In the genomic region with DNA sequence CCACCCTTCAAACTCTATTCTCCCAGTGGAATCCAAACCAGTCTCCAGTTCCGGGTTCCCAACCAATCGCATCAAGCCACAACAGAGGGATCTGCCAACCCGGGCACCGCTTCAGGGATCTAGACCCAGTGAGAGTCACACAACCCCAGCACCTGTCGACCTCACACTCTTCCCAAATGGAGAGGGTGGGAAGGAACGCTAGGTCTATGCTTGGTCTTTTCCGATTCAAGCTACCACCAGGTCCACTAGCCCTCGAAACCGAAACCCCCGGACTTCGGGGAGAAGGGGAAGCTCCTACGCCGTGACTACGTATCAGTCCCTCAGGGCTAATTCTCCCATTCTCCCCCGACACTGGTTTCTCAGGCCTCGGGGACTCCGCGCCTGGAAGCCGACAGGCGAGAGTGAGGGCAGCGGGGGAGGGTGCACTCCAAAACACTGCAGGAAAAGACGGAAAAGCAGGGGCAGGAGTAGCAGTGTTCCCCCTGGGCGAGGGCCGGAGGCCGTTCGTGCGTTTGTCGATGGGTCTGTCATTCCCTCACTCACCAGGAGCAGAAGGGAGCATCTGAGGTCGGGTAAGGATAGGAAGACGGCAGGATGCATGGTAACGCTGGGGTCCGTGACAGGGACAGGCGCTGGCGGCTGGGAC, we compare ENCODE assay signal across 8 cellular contexts. TPM values are rescaled to one million over a fixed set of nuclear protein-coding genes. Genes with fewer than 3 reads are reported as not detected.
DNase-seq lines count a peak whose midpoint lies in the region; ATAC-seq, FAIRE-seq and TF ChIP-seq lines count a peak whose summit lies in the region.

No MANE protein-coding gene starts in this region.

- H3K56ac ChIP-seq in H1 (replicated peaks; ENCODE audit: insufficient read length, low read depth, low read length): peak overlapping the region; percentile 56

- H2BK5ac ChIP-seq in H1 (ENCODE audit: low read depth, low read length): peak overlapping the region; percentile 79; the same call in 1 of the 2 replicates

- H4K8ac ChIP-seq in H1 (ENCODE audit: extremely low read depth, insufficient read depth, low read length): peak overlapping the region; percentile 86; the same call in 1 of the 2 replicates

- no peak overlapping the region for H2AK5ac ChIP-seq in H1 (ENCODE audit: low read depth, low read length)

- H3K4me3 ChIP-seq in AG04449 (ENCODE audit: low read depth, low read length) (peak overlapping the region; percentile 99), H1 (ENCODE audit: extremely low read depth in 1 of 4, insufficient read depth in 2 of 4, low read depth in 3 of 4, low read length in 4 of 4) (peak overlapping the region; percentile 85 to 98 (median 97))

- TF ChIP-seq RAD21 in H1 (IDR thresholded peaks at IDR 0.05 in 1 of 2, conservative IDR thresholded peaks at IDR 0.05 in 1 of 2; ENCODE audit: low read depth in 2 of 2, low read length in 2 of 2): no peak

- POLR2A ChIA-PET in AG04449 (lab: Yijun Ruan, JAX) (no interaction called here), H1 (lab: Charles Lee; ENCODE audit: partially characterized antibody) (interaction anchor here (0.9 to 2.7 kb wide), 3 partner anchors 8 to 18 kb away, joined by 3 to 10 read pairs (median 5); no protein-coding TSS in a partner anchor)

- WGBS in H1 (ENCODE audit: extremely low coverage in 1 of 2, insufficient coverage in 1 of 2, insufficient read length in 1 of 2, insufficient replicate concordance in 2 of 2, low coverage in 1 of 2, low lambda C conversion rate in 2 of 2, missing lambda C conversion rate in 1 of 2), 2 experiments: 2% methylated on average over 34 of the region's 34 CpGs; no CpG with 5 or more reads in 1 of the 2 experiments

- CTCF ChIA-PET in AG04449 (lab: Yijun Ruan, JAX) (interaction anchor here (0.5 to 2.0 kb wide), 3 partner anchors 8 to 69 kb away, joined by 3 to 6 read pairs (median 4); no protein-coding TSS in a partner anchor), H1 (lab: Charles Lee; ENCODE audit: partially characterized antibody) (interaction anchor here (0.6 kb wide), 1 partner anchor 71 kb away, joined by 3 read pairs; no protein-coding TSS in a partner anchor)

- H3K9ac ChIP-seq in H1 (replicated peaks in 1 of 4; ENCODE audit: extremely low read depth in 1 of 4, low read depth in 3 of 4, low read length in 3 of 4): peak overlapping the region; percentile 55 to 81 (median 67)

- FAIRE-seq in H1 (lab: Jason Lieb, UNC): no peak

- H4K91ac ChIP-seq in H1 (replicated peaks; ENCODE audit: insufficient read length, low read length): no peak overlapping the region

- H3K4me1 ChIP-seq in H1 (replicated peaks in 1 of 4; ENCODE audit: control insufficient read depth in 3 of 4, insufficient read depth in 4 of 4, low read length in 3 of 4): peaks cover 0 to 5% (median 3%) of the 10 kb centered on the region in 4 experiments; a peak in 3 of 7 replicates

- peak overlapping the region; percentile 91 for H2AFZ ChIP-seq in H1 (ENCODE audit: low read length)

- peak overlapping the region; percentile 82 to 83 for H3K4me2 ChIP-seq in H1 (ENCODE audit: insufficient read depth in 1 of 2, low read depth in 2 of 2, low read length in 2 of 2)

- peaks cover 0 to 37% of the 10 kb centered on the region in 2 experiments; a peak in 2 of 4 replicates for H3K79me2 ChIP-seq in H1 (ENCODE audit: control insufficient read depth in 1 of 2, insufficient read depth in 2 of 2, low read length in 2 of 2)

- H3K23me2 ChIP-seq in H1 (ENCODE audit: low read depth, low read length): peaks cover 9% of the 10 kb centered on the region

- no peak for TF ChIP-seq EP300 in H1 (IDR thresholded peaks at IDR 0.05; ENCODE audit: borderline replicate concordance in 1 of 2, low read depth in 2 of 2, low read length in 2 of 2)

- ATAC-seq in GM18502 (IDR thresholded peaks at IDR 0.05; ENCODE audit: poor library complexity, unreplicated experiment) (peak; percentile 11), HG03108 (IDR thresholded peaks at IDR 0.05; ENCODE audit: unreplicated experiment) (peak; percentile 6)
- no peak for ATAC-seq in stimulated activated naive CD8-positive, alpha-beta T cell treated with anti-CD3 and anti-CD28 coated beads, Interleukin-15, Interleukin-2, amounts not matched to agents 100 U/mL and 50 U/mL, for 24 hours

- no peak overlapping the region for H3K27ac ChIP-seq in H1 (ENCODE audit: low read depth, low read length)

- no peaks in the 10 kb centered on the region for H3K79me1 ChIP-seq in H1 (ENCODE audit: low read depth, low read length)

- no peaks in the 10 kb centered on the region for H3K27me3 ChIP-seq in H1 (replicated peaks in 1 of 4; ENCODE audit: control insufficient read depth in 3 of 4, extremely low read depth in 1 of 4, insufficient read depth in 3 of 4, low read length in 3 of 4)

- no peak overlapping the region for H3K14ac ChIP-seq in H1 (ENCODE audit: insufficient read length)

- H4K5ac ChIP-seq in H1 (ENCODE audit: insufficient read length, low read depth, low read length): no peak overlapping the region

- H3K23ac ChIP-seq in H1 (ENCODE audit: insufficient read length): no peak overlapping the region

- no peak overlapping the region for H2BK15ac ChIP-seq in H1 (ENCODE audit: low read length)

- TF ChIP-seq CTCF in AG04449 (IDR thresholded peaks at IDR 0.05; ENCODE audit: insufficient read depth, low read length, missing control alignments) (no peak), H1 (IDR thresholded peaks at IDR 0.05; ENCODE audit: control extremely low read depth in 1 of 3, insufficient read depth in 1 of 3, low read depth in 1 of 3, low read length in 3 of 3) (no peak)

- DNase-seq in AG04449 (ENCODE audit: low read depth, low spot score) (no peak), NCI-H2196 (lab: John Stamatoyannopoulos, UW; ENCODE audit: unreplicated experiment) (peak; percentile 66), H1 (ENCODE audit: low read depth in 1 of 2, low spot score in 2 of 2) (peak in 1 of 2 experiments; percentile 68), medulla oblongata (ENCODE audit: extremely low spot score) (peak; percentile 61)
- DNase-seq in activated CD4-positive, alpha-beta T cell treated with anti-CD3 and anti-CD28 coated beads, Interleukin-2, amount 50 U/mL, for 48 hours: peak; percentile 33 to 53
- DNase-seq in stimulated activated naive CD8-positive, alpha-beta T cell treated with anti-CD3 and anti-CD28 coated beads, Interleukin-15, Interleukin-2, amounts not matched to agents 100 U/mL and 50 U/mL, for 24 hours: peak; percentile 40

- no peak overlapping the region for H3K18ac ChIP-seq in H1 (ENCODE audit: extremely low read depth, low read length)

- no peak overlapping the region for H2BK20ac ChIP-seq in H1 (ENCODE audit: low read length)

- no peak overlapping the region; the same call in 1 of the 2 replicates for H2BK12ac ChIP-seq in H1 (ENCODE audit: low read depth, low read length)

- no peaks in the 10 kb centered on the region for H3K36me3 ChIP-seq in H1 (ENCODE audit: control insufficient read depth in 2 of 4, insufficient read depth in 4 of 4, low read length in 3 of 4)

- no peak for TF ChIP-seq POLR2A in H1 (IDR thresholded peaks at IDR 0.05; ENCODE audit: control extremely low read depth in 1 of 2, low read depth in 2 of 2, low read length in 2 of 2)

- H2BK120ac ChIP-seq in H1 (replicated peaks; ENCODE audit: low read depth, low read length): no peak overlapping the region

- H3K4ac ChIP-seq in H1 (replicated peaks; ENCODE audit: insufficient read length, low read depth, low read length): no peak overlapping the region

- H4K20me1 ChIP-seq in H1 (replicated peaks in 1 of 2; ENCODE audit: control insufficient read depth in 1 of 2, insufficient read depth in 2 of 2, low read length in 2 of 2): peaks cover 0 to 8% of the 10 kb centered on the region in 2 experiments

- no peaks in the 10 kb centered on the region for H3K9me3 ChIP-seq in H1 (ENCODE audit: insufficient read depth in 2 of 2, low read depth in 1 of 2, low read length in 1 of 2)

TF ChIP-seq in H1, 55 proteins besides CTCF, POLR2A, EP300 and RAD21 (continues in another document):
- TF ChIP-seq TAF7 (optimal IDR thresholded peaks at IDR 0.05; ENCODE audit: borderline replicate concordance, low read depth, low read length) (no peak), SIN3A (conservative IDR thresholded peaks at IDR 0.05 in 1 of 2, IDR thresholded peaks at IDR 0.05 in 1 of 2; ENCODE audit: low read depth in 1 of 2, low read length in 2 of 2) (peak in 1 of 2 experiments; percentile 73; a peak in 1 of 4 replicates), ASH2L (IDR thresholded peaks at IDR 0.05; ENCODE audit: low read length) (peak; percentile 72), JUND (IDR thresholded peaks at IDR 0.05; ENCODE audit: low read length) (no peak), SIX5 (IDR thresholded peaks at IDR 0.05; ENCODE audit: low read depth, low read length) (no peak), SAP30 (IDR thresholded peaks at IDR 0.05; ENCODE audit: insufficient read depth, insufficient replicate concordance, low read length) (peak; percentile 96), POLR2AphosphoS5 (IDR thresholded peaks at IDR 0.05; ENCODE audit: low read depth, low read length) (no peak), RBBP5 (IDR thresholded peaks at IDR 0.05; ENCODE audit: borderline replicate concordance, low read depth, low read length) (peak; percentile 28; the same call in 1 of the 2 replicates), ZNF274 (IDR thresholded peaks at IDR 0.05; ENCODE audit: borderline replicate concordance, extremely low read depth, low read length) (no peak)

RNA-seq across cellular contexts. Expression of a gene that starts 0.4 kb away (rescaled TPM):
- total RNA-seq in H1 (2021; fragmentation: NEBNext Ultra II Directional; extraction: Animal tissue kit (Norgen Biotek cat#: 25700)): 14.1 and 15.6 TPM in 2 replicates
- 3.7 and 5.7 TPM in 2 replicates for polyA plus RNA-seq in H1 (2011; rRNA removed)
- polyA plus RNA-seq in H1 (2011; cell fraction: cytosol; rRNA removed): 5.9 TPM
- polyA plus RNA-seq in H1 (2011; cell fraction: nucleus; rRNA removed): 4.2 TPM
- 10.7 to 17.0 TPM (median 12.8 TPM) in 4 replicates for polyA plus RNA-seq in H1 (2012, experiment 1 of 2)
- polyA plus RNA-seq in H1 (2012, experiment 2 of 2): 2.9 TPM
- polyA plus RNA-seq in H1 (2013, experiment 1 of 2): 30.3 TPM
- polyA plus RNA-seq in H1 (2013, experiment 2 of 2): 32.3 TPM
- polyA minus RNA-seq in H1 (2011; rRNA and poly(A)+ RNA removed): 3.1 and 4.4 TPM in 2 replicates
- 6.9 TPM for polyA minus RNA-seq in H1 (2011; cell fraction: cytosol; rRNA and poly(A)+ RNA removed)
- polyA minus RNA-seq in H1 (2011; cell fraction: nucleus; rRNA and poly(A)+ RNA removed): 9.2 TPM

RNA-seq across cellular contexts. Expression of a gene that starts 0.7 kb away (rescaled TPM):
- 6.7 and 6.9 TPM in 2 replicates for total RNA-seq in H1 (2021; fragmentation: NEBNext Ultra II Directional; extraction: Animal tissue kit (Norgen Biotek cat#: 25700))
- polyA plus RNA-seq in H1 (2011; rRNA removed): 2.8 and 4.1 TPM in 2 replicates
- polyA plus RNA-seq in H1 (2011; cell fraction: cytosol; rRNA removed): 5.1 TPM
- polyA plus RNA-seq in H1 (2011; cell fraction: nucleus; rRNA removed): 8.5 TPM
- 4.9 to 6.2 TPM (median 5.4 TPM) in 4 replicates for polyA plus RNA-seq in H1 (2012, experiment 1 of 2)
- polyA plus RNA-seq in H1 (2012, experiment 2 of 2): 0.37 TPM
- 4.4 TPM for polyA plus RNA-seq in H1 (2013, experiment 1 of 2)
- 3.5 TPM for polyA plus RNA-seq in H1 (2013, experiment 2 of 2)
- 15.2 and 22.2 TPM in 2 replicates for polyA minus RNA-seq in H1 (2011; rRNA and poly(A)+ RNA removed)
- 5.7 TPM for polyA minus RNA-seq in H1 (2011; cell fraction: cytosol; rRNA and poly(A)+ RNA removed)
- 31.8 TPM for polyA minus RNA-seq in H1 (2011; cell fraction: nucleus; rRNA and poly(A)+ RNA removed)
